ENCODE assay signal across 1 cellular context in genomic region chr5:38830521-38831051, GRCh38.
TF ChIP-seq lines count a peak whose summit lies in the region.

No MANE protein-coding gene starts in this region.

TF ChIP-seq in HepG2, 621 proteins besides CTCF, POLR2A, EP300 and RAD21 (continued from another document and continues in another):
- peak; percentile 83 for TF ChIP-seq PAXIP1 (CRISPR knock-in tag; conservative IDR thresholded peaks at IDR 0.05)
- TF ChIP-seq PLRG1 (conservative IDR thresholded peaks at IDR 0.05): no peak
- TF ChIP-seq ZNF282 (IDR thresholded peaks at IDR 0.05; ENCODE audit: partially characterized antibody): no peak
- no peak for TF ChIP-seq ZNF224 (CRISPR knock-in tag; IDR thresholded peaks at IDR 0.05)
- no peak for TF ChIP-seq CREBL2 (CRISPR knock-in tag; IDR thresholded peaks at IDR 0.05; ENCODE audit: borderline replicate concordance)
- no peak for TF ChIP-seq MYC (CRISPR knock-in tag; IDR thresholded peaks at IDR 0.05; ENCODE audit: borderline replicate concordance)
- no peak for TF ChIP-seq HHEX (CRISPR knock-in tag; IDR thresholded peaks at IDR 0.05)
- no peak for TF ChIP-seq ZNF225 (CRISPR knock-in tag; IDR thresholded peaks at IDR 0.05)
- no peak for TF ChIP-seq ZNF251 (CRISPR knock-in tag; IDR thresholded peaks at IDR 0.05)
- no peak for TF ChIP-seq ZNF143 (CRISPR knock-in tag; IDR thresholded peaks at IDR 0.05)
- peak; percentile 76; the same call in 1 of the 2 replicates for TF ChIP-seq ZNF878 (CRISPR knock-in tag; IDR thresholded peaks at IDR 0.05)
- TF ChIP-seq ATF5 (CRISPR knock-in tag; IDR thresholded peaks at IDR 0.05; ENCODE audit: low read depth): no peak
- TF ChIP-seq ZBTB14 (CRISPR knock-in tag; IDR thresholded peaks at IDR 0.05): no peak
- no peak for TF ChIP-seq ZNF615 (CRISPR knock-in tag; IDR thresholded peaks at IDR 0.05; ENCODE audit: borderline replicate concordance)
- TF ChIP-seq RARG (CRISPR knock-in tag; IDR thresholded peaks at IDR 0.05; ENCODE audit: low read depth): no peak
- TF ChIP-seq ATF2 (CRISPR knock-in tag; IDR thresholded peaks at IDR 0.05): peak; percentile 56; the same call in 1 of the 2 replicates
- no peak for TF ChIP-seq ZNF253 (CRISPR knock-in tag; IDR thresholded peaks at IDR 0.05; ENCODE audit: borderline replicate concordance)
- TF ChIP-seq HNRNPUL1 (IDR thresholded peaks at IDR 0.05; ENCODE audit: low read depth, low read length): no peak
- no peak for TF ChIP-seq MTF1 (CRISPR knock-in tag; IDR thresholded peaks at IDR 0.05)
- TF ChIP-seq TFDP2 (CRISPR knock-in tag; IDR thresholded peaks at IDR 0.05): no peak
- TF ChIP-seq ZNF713 (CRISPR knock-in tag; IDR thresholded peaks at IDR 0.05): no peak
- peak; percentile 58; the same call in 1 of the 2 replicates for TF ChIP-seq ZBTB10 (CRISPR knock-in tag; IDR thresholded peaks at IDR 0.05; ENCODE audit: borderline replicate concordance)
- no peak for TF ChIP-seq ZBTB33 (CRISPR knock-in tag; IDR thresholded peaks at IDR 0.05)
- TF ChIP-seq MEIS2 (CRISPR knock-in tag; IDR thresholded peaks at IDR 0.05): peak; percentile 56; the same call in 1 of the 2 replicates
- peak; percentile 61; the same call in 1 of the 2 replicates for TF ChIP-seq HOXA3 (CRISPR knock-in tag; IDR thresholded peaks at IDR 0.05)
- no peak for TF ChIP-seq ZNF547 (CRISPR knock-in tag; IDR thresholded peaks at IDR 0.05)
- TF ChIP-seq ZNF101 (CRISPR knock-in tag; IDR thresholded peaks at IDR 0.05; ENCODE audit: borderline replicate concordance, low read depth): no peak
- no peak for TF ChIP-seq ZNF770 (CRISPR knock-in tag; IDR thresholded peaks at IDR 0.05)
- no peak for TF ChIP-seq SNRNP70 (IDR thresholded peaks at IDR 0.05; ENCODE audit: low read depth, low read length)
- no peak for TF ChIP-seq HBP1 (CRISPR knock-in tag; IDR thresholded peaks at IDR 0.05; ENCODE audit: low read depth)
- no peak for TF ChIP-seq PREB (CRISPR knock-in tag; IDR thresholded peaks at IDR 0.05)
- no peak for TF ChIP-seq ZNF652 (CRISPR knock-in tag; IDR thresholded peaks at IDR 0.05; ENCODE audit: borderline replicate concordance, low read depth)
- TF ChIP-seq SOX6 (IDR thresholded peaks at IDR 0.05): no peak
- peak; percentile 80 for TF ChIP-seq SOX6 (CRISPR knock-in tag; IDR thresholded peaks at IDR 0.05)
- no peak for TF ChIP-seq PTBP1 (IDR thresholded peaks at IDR 0.05; ENCODE audit: low read depth, low read length, poor library complexity, severe bottlenecking)
- no peak for TF ChIP-seq POLR2G (IDR thresholded peaks at IDR 0.05; ENCODE audit: low read depth, low read length)
- TF ChIP-seq ZNF737 (CRISPR knock-in tag; IDR thresholded peaks at IDR 0.05; ENCODE audit: borderline replicate concordance): no peak
- TF ChIP-seq POGZ (CRISPR knock-in tag; IDR thresholded peaks at IDR 0.05): peak; percentile 83
- no peak for TF ChIP-seq MTF2 (CRISPR knock-in tag; IDR thresholded peaks at IDR 0.05; ENCODE audit: borderline replicate concordance)
- no peak for TF ChIP-seq MED8 (CRISPR knock-in tag; IDR thresholded peaks at IDR 0.05; ENCODE audit: insufficient replicate concordance)
- TF ChIP-seq DZIP1 (CRISPR knock-in tag; IDR thresholded peaks at IDR 0.05): no peak
- no peak for TF ChIP-seq ZNF468 (CRISPR knock-in tag; IDR thresholded peaks at IDR 0.05)
